In genomic region chr4:73137121-73137520, GRCh38 we compare ENCODE assay signal across 17 cellular contexts.
"Had no signal": no experiment of that assay in that cellular context is flagged by ENCODE, and none has a peak within 500 bp of the region (broad histone marks: within the 10 kb centered on the region; RNA-seq: fewer than 3 reads in every experiment).

No MANE protein-coding gene starts in this region.

- H3K9me3 Mint-ChIP-seq: naive B cell had no signal

- H3K27me3 Mint-ChIP-seq: naive B cell had no signal

- H3K4me3 Mint-ChIP-seq: naive B cell had no signal

- DNase-seq: activated CD4-positive, alpha-beta T cell treated with anti-CD3 and anti-CD28 coated beads for 4 hours; activated gamma-delta T cell treated with Interleukin-2 at 50 U/mL for 16 hours; activated T-cell treated with anti-CD3 and anti-CD28 coated beads, Interleukin-2, amount 50 U/mL, for 1 hour; adrenal gland; caudate nucleus; cortex of kidney; effector CD8-positive, alpha-beta T cell; lower lobe of right lung; midbrain; naive B cell; posterior cingulate gyrus; SJCRH30; substantia nigra; T-helper 9 cell; transverse colon had no signal

- H3K4me1 Mint-ChIP-seq: naive B cell had no signal

- H3K4me3 ChIP-seq: adrenal gland, lower lobe of right lung, right atrium auricular region, SJCRH30, skin epidermis, transverse colon had no signal

- ATAC-seq: lower lobe of right lung had no signal
